8 cellular contexts compared by ENCODE assay signal in the genomic region with DNA sequence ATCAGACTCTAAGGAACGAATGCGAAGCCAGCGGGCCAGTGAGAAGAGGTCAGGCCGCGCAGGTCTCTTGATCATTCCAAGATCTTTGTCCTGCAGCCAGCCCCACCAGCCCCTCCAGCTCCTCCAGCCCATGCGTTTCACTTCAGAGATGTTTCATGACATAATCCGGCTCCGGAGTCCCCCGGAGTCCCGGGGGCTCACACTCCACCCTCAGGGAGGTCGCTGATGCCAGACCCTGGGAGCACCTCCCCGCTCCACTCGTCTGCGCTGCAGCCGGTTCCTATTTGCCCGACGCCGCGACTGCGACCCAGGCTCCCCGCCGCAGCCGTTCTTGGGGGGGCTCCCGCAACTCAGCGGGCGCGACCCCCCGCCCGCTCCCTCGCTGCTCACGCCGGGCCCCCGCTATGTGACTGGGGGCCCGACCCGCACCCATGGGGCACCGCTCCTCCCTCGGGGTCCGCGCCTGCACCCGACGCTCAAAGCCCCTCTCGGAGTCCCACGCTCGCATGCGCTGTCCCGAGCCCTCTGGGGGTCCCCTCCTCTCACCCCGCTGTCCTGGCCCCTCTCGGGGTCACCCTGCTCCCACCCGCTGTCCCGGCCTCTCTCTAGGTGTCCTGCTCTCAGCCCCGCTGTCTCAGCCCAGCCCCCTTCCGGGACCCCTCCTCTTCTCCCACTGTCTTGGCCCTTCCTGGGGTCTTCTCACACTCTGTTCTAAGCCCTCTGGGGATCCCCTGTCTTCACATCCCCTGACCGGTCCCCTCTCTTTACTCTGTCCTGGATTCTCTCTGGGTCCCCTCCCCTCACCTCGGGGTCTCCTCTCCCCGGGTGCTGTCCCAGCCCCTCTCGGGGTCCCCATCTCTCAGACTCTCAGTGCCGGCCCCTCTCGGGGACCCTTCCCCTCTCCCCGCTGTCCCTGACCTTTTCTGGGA. TPM values are rescaled to one million over a fixed set of nuclear protein-coding genes. Genes with fewer than 3 reads are reported as not detected.
DNase-seq lines count a peak whose midpoint lies in the region; ATAC-seq and TF ChIP-seq lines count a peak whose summit lies in the region.

No MANE protein-coding gene starts in this region.

- H3K4me3 ChIP-seq in lower lobe of right lung (peak overlapping the region; percentile 96), thoracic aorta (peak overlapping the region; percentile 97)

- POLR2A ChIA-PET in RWPE1 (lab: Yijun Ruan, JAX; ENCODE audit: low non-redundant PET): no interaction called here

- DNase-seq in GM13977 (ENCODE audit: low spot score) (peak; percentile 34), RWPE1 (ENCODE audit: low spot score) (no peak), chondrocyte (ENCODE audit: low spot score) (no peak), lower lobe of right lung (peak; percentile 56), thoracic aorta (ENCODE audit: low spot score) (no peak), OCI-M2 (lab: John Stamatoyannopoulos, UW; ENCODE audit: unreplicated experiment) (no peak), cerebellar nuclear complex (lab: John Stamatoyannopoulos, UW) (no peak)

- no peak for ATAC-seq in lower lobe of right lung
- no peak for ATAC-seq in thoracic aorta (ENCODE audit: insufficient number of reproducible peaks, low FRiP score, low read depth)
- no peak for ATAC-seq in GM21447 (IDR thresholded peaks at IDR 0.05; ENCODE audit: unreplicated experiment)

- H3K36me3 ChIP-seq in lower lobe of right lung: no peaks in the 10 kb centered on the region
- H3K36me3 ChIP-seq in thoracic aorta: no peaks in the 10 kb centered on the region

- CTCF ChIA-PET in RWPE1 (lab: Yijun Ruan, JAX): no interaction called here

- H3K27ac ChIP-seq in RWPE1: peak overlapping the region; percentile 77
- peak overlapping the region; percentile 87 for H3K27ac ChIP-seq in lower lobe of right lung
- no peak overlapping the region for H3K27ac ChIP-seq in thoracic aorta

- intact Hi-C loops in lower lobe of right lung (cut with DNase I): loop anchor here (10.0 kb wide), 1 partner anchor 187 kb away; no protein-coding TSS in a partner anchor

- no peak for TF ChIP-seq CTCF in GM13977 (IDR thresholded peaks at IDR 0.05; ENCODE audit: extremely low read depth, insufficient read depth, missing control alignments)
- no peak for TF ChIP-seq CTCF in RWPE1 (conservative IDR thresholded peaks at IDR 0.05; ENCODE audit: low read depth)
- TF ChIP-seq CTCF in chondrocyte (IDR thresholded peaks at IDR 0.05): no peak
- no peak for TF ChIP-seq CTCF in lower lobe of right lung (IDR thresholded peaks at IDR 0.05)
- no peak for TF ChIP-seq CTCF in thoracic aorta (IDR thresholded peaks at IDR 0.05)

- H3K4me1 ChIP-seq in lower lobe of right lung: peaks cover 35% of the 10 kb centered on the region
- peaks cover 9 to 37% of the 10 kb centered on the region in 2 donors for H3K4me1 ChIP-seq in thoracic aorta (ENCODE audit: control insufficient read depth in 1 of 2, low read depth in 2 of 2)

- H3K27me3 ChIP-seq in lower lobe of right lung (ENCODE audit: low read depth) (no peaks in the 10 kb centered on the region), thoracic aorta (replicated peaks; ENCODE audit: insufficient read depth) (no peaks in the 10 kb centered on the region)

- peaks cover 37% of the 10 kb centered on the region for H3K4me1 Mint-ChIP-seq in chondrocyte (ENCODE audit: low read depth)

- H3K27me3 Mint-ChIP-seq in chondrocyte (ENCODE audit: low read depth): no peaks in the 10 kb centered on the region

- H3K9me3 ChIP-seq in lower lobe of right lung (no peaks in the 10 kb centered on the region), thoracic aorta (no peaks in the 10 kb centered on the region)

- H3K36me3 Mint-ChIP-seq in chondrocyte (ENCODE audit: low read depth): no peaks in the 10 kb centered on the region

- H3K27ac Mint-ChIP-seq in chondrocyte (ENCODE audit: unreplicated experiment): peak overlapping the region; percentile 57

- in situ Hi-C loops in GM13977 (cut with MboI; ENCODE audit: low pct_unique_long_range_greater_than_20kb, low sequenced_read_pairs, unreplicated experiment): no loop called here

- H3K9me3 Mint-ChIP-seq in chondrocyte (ENCODE audit: low read depth): no peaks in the 10 kb centered on the region

- H3K4me3 Mint-ChIP-seq in chondrocyte (ENCODE audit: unreplicated experiment): peak overlapping the region; percentile 93

RNA-seq across cellular contexts. Expression of gene TAOK3, which starts 1.1 kb away (rescaled TPM):
- total RNA-seq in chondrocyte (18.3 to 31.3 TPM (median 19.9 TPM) in 3 replicates), lower lobe of right lung (68.8 TPM), thoracic aorta (10 to 100 TPM; 52.3 to 59.6 TPM)

RNA-seq across cellular contexts. Expression of gene SUDS3, which starts 4.7 kb away (rescaled TPM):
- total RNA-seq in chondrocyte (22.6 to 27.8 TPM (median 23.4 TPM) in 3 replicates), lower lobe of right lung (28.5 TPM), thoracic aorta (10 to 100 TPM; 46.2 to 48.2 TPM)

Comparison
In these comparisons a context has a peak if more than half of its experiments do, and no peak if none do; other contexts are left out.
1. DNase-seq: peak in GM13977 (single experiment) and lower lobe of right lung (single experiment); none in RWPE1 (single experiment), chondrocyte (single experiment), thoracic aorta (single experiment), OCI-M2 (single experiment) and cerebellar nuclear complex (0 of 2).
2. H3K27ac ChIP-seq: peak in RWPE1 (single experiment) and lower lobe of right lung (single experiment); none in thoracic aorta (0 of 2).